ENCODE assay signal across 11 cellular contexts in the genomic region with DNA sequence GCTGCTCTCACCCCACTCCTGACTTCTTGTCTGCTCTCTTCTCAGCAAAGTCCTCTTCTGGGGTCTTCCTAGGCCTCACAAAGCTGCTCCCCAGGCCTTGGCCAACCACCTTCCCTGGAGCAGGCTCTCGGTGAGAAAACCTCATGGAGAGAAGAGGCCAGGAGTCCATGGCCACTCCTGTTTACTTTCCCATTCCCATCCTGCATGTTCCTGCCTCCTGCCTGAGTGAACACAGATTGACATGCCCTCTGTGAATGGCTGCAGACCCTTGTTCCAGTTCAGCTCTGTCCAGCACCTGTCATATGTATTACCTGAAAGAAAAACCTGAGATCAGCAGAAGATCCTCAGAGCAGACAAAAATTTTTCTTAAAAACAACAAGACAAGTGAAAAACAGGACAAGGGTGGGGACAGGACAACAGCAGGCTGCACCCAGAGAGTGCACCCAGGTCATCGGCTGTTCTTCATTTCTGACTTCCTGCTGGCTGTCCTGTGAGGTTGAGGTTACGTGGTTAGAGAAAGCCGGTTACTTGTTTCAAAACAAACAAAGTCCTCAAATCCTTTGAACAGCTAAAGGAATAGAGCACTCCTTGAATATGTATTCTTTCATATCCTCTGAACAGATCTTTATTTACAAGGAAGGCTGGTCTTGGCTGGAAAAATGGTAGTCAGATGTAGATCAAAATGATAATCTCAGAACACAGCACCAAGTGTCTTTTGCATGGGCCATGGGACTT. TPM values are rescaled to one million over a fixed set of nuclear protein-coding genes. Genes with fewer than 3 reads are reported as not detected.
A peak's percentile ranks its signal among the peaks of the same experiment; 100 is the strongest.
DNase-seq lines count a peak whose midpoint lies in the region; ATAC-seq and TF ChIP-seq lines count a peak whose summit lies in the region.
"Had no signal": no experiment of that assay in that cellular context is flagged by ENCODE, and none has a peak within 500 bp of the region (broad histone marks: within the 10 kb centered on the region; RNA-seq: fewer than 3 reads in every experiment).

No MANE protein-coding gene starts in this region.

- CTCF ChIA-PET in CD4-positive, alpha-beta memory T cell (lab: Charles Lee; ENCODE audit: partially characterized antibody), result interaction anchor here (0.6 to 5.5 kb wide), 12 partner anchors 10 to 116 kb away, joined by 3 to 33 read pairs (median 4); partner anchors contain the start of gene CBLL1

- H3K27ac Mint-ChIP-seq in CD4-positive, alpha-beta memory T cell, result peak overlapping the region; percentile 84 to 94 (median 91)
- H3K27ac Mint-ChIP-seq in T-helper 2 cell treated with Interferon-gamma antibody and Interleukin-4, amounts not matched to agents 5 μg/mL and 100 μg/mL, for 36 hours, result peak overlapping the region; percentile 89

- ATAC-seq in GM21515 (IDR thresholded peaks at IDR 0.05; ENCODE audit: unreplicated experiment), result peak; percentile 70
- ATAC-seq in left lung, result peak; percentile 27
- ATAC-seq: heart left ventricle had no signal

- intact Hi-C loops in CD4-positive, alpha-beta memory T cell (cut with micrococcal nuclease), result no loop called here
- intact Hi-C loops in left lung (cut with DNase I), result no loop called here

- DNase-seq in CD4-positive, alpha-beta memory T cell, result peak; percentile 49 to 70 (median 58)
- DNase-seq in T-helper 2 cell treated with Interferon-gamma antibody and Interleukin-4, amounts not matched to agents 5 μg/mL and 100 μg/mL, for 36 hours (ENCODE audit: low spot score), result peak; percentile 32
- DNase-seq in left lung, result no peak
- DNase-seq in cerebellum (ENCODE audit: low spot score), result no peak
- no peak for DNase-seq in HuH-7 (ENCODE audit: low spot score)
- DNase-seq in SHP77 treated with DMSO at 0.1 percent for 48 hours (lab: John Stamatoyannopoulos, UW), result no peak
- no peak for DNase-seq in amygdala (lab: John Stamatoyannopoulos, UW)
- DNase-seq: GF-D8, heart left ventricle had no signal

- peaks cover 0 to 2% (median 0%) of the 10 kb centered on the region in 8 donors for H3K9me3 Mint-ChIP-seq in CD4-positive, alpha-beta memory T cell
- no peaks in the 10 kb centered on the region for H3K9me3 Mint-ChIP-seq in T-helper 2 cell treated with Interferon-gamma antibody and Interleukin-4, amounts not matched to agents 5 μg/mL and 100 μg/mL, for 36 hours

- H3K36me3 Mint-ChIP-seq in CD4-positive, alpha-beta memory T cell, result no peaks in the 10 kb centered on the region
- no peaks in the 10 kb centered on the region for H3K36me3 Mint-ChIP-seq in T-helper 2 cell treated with Interferon-gamma antibody and Interleukin-4, amounts not matched to agents 5 μg/mL and 100 μg/mL, for 36 hours (ENCODE audit: low read depth)

- peaks cover 47 to 82% (median 70%) of the 10 kb centered on the region in 4 donors for H3K4me1 Mint-ChIP-seq in CD4-positive, alpha-beta memory T cell
- peaks cover 35% of the 10 kb centered on the region for H3K4me1 Mint-ChIP-seq in T-helper 2 cell treated with Interferon-gamma antibody and Interleukin-4, amounts not matched to agents 5 μg/mL and 100 μg/mL, for 36 hours (ENCODE audit: low read depth)

- peak overlapping the region; percentile 48 for H3K27ac ChIP-seq in CD4-positive, alpha-beta memory T cell (ENCODE audit: low read depth, low read length)
- H3K27ac ChIP-seq in left lung, result no peak overlapping the region

- H3K4me3 Mint-ChIP-seq in CD4-positive, alpha-beta memory T cell, result peak overlapping the region; percentile 18 to 82 (median 70)
- H3K4me3 Mint-ChIP-seq in T-helper 2 cell treated with Interferon-gamma antibody and Interleukin-4, amounts not matched to agents 5 μg/mL and 100 μg/mL, for 36 hours, result peak overlapping the region; percentile 61

- peak overlapping the region; percentile 17 to 26 for H3K4me3 ChIP-seq in CD4-positive, alpha-beta memory T cell (ENCODE audit: low read length in 2 of 2)
- no peak overlapping the region for H3K4me3 ChIP-seq in left lung
- H3K4me3 ChIP-seq: heart left ventricle had no signal

- no peaks in the 10 kb centered on the region for H3K9me3 ChIP-seq in CD4-positive, alpha-beta memory T cell (ENCODE audit: control insufficient read depth in 1 of 2, low read length in 2 of 2)
- no peaks in the 10 kb centered on the region for H3K9me3 ChIP-seq in left lung
- H3K9me3 ChIP-seq: heart left ventricle had no signal

- H3K27me3 Mint-ChIP-seq in CD4-positive, alpha-beta memory T cell, result no peaks in the 10 kb centered on the region
- no peaks in the 10 kb centered on the region for H3K27me3 Mint-ChIP-seq in T-helper 2 cell treated with Interferon-gamma antibody and Interleukin-4, amounts not matched to agents 5 μg/mL and 100 μg/mL, for 36 hours (ENCODE audit: low read depth)

- POLR2A ChIA-PET in CD4-positive, alpha-beta memory T cell (lab: Charles Lee; ENCODE audit: partially characterized antibody), result interaction anchor here (0.6 to 6.4 kb wide), 25 partner anchors 10 to 688 kb away, joined by 3 to 118 read pairs (median 5); partner anchors contain the start of genes CBLL1 and HBP1

- peaks cover 71% of the 10 kb centered on the region for H3K4me1 ChIP-seq in CD4-positive, alpha-beta memory T cell (ENCODE audit: insufficient read depth, low read length)
- H3K4me1 ChIP-seq in left lung, result no peaks in the 10 kb centered on the region

- H3K27me3 ChIP-seq in CD4-positive, alpha-beta memory T cell (ENCODE audit: insufficient read depth, low read length), result no peaks in the 10 kb centered on the region
- H3K27me3 ChIP-seq in left lung, result no peaks in the 10 kb centered on the region
- H3K27me3 ChIP-seq: heart left ventricle had no signal

- TF ChIP-seq CTCF in left lung (IDR thresholded peaks at IDR 0.05), result no peak

- no peaks in the 10 kb centered on the region for H3K36me3 ChIP-seq in CD4-positive, alpha-beta memory T cell (ENCODE audit: insufficient read depth, low read length)
- no peaks in the 10 kb centered on the region for H3K36me3 ChIP-seq in left lung
- H3K36me3 ChIP-seq: heart left ventricle had no signal

RNA-seq across cellular contexts. Expression of gene DLD, which starts 34.0 kb away (rescaled TPM):
- total RNA-seq in CD4-positive, alpha-beta memory T cell, result 10 to 100 TPM; 42.1 to 51.1 TPM
- polyA plus RNA-seq in CD4-positive, alpha-beta memory T cell, result 10 to 100 TPM; 57.8 to 75.9 TPM
- total RNA-seq in left lung (10 to 100 TPM; 61.1 to 68.5 TPM), cerebellum (70.8 TPM)

RNA-seq across cellular contexts. Expression of gene SLC26A3, which starts 54.0 kb away (rescaled TPM):
- not detected for total RNA-seq in CD4-positive, alpha-beta memory T cell
- polyA plus RNA-seq in CD4-positive, alpha-beta memory T cell, result not detected
- total RNA-seq in left lung, result not detected
- total RNA-seq in cerebellum, result 0.54 TPM
- polyA plus RNA-seq: neural cell had no signal

Comparison
In these comparisons a context has a peak if more than half of its experiments do, and no peak if none do; other contexts are left out.
1. DNase-seq: peak in CD4-positive, alpha-beta memory T cell (5 of 5) and T-helper 2 cell treated with Interferon-gamma antibody and Interleukin-4, amounts not matched to agents 5 μg/mL and 100 μg/mL, for 36 hours (single experiment); none in left lung (0 of 2), cerebellum (single experiment), HuH-7 (single experiment), SHP77 treated with DMSO at 0.1 percent for 48 hours (single experiment) and amygdala (0 of 56).
2. H3K4me3 ChIP-seq: peak in CD4-positive, alpha-beta memory T cell (2 of 2); none in left lung (0 of 2).